Comparison of ENCODE assay signal across 16 cellular contexts in the genomic region with DNA sequence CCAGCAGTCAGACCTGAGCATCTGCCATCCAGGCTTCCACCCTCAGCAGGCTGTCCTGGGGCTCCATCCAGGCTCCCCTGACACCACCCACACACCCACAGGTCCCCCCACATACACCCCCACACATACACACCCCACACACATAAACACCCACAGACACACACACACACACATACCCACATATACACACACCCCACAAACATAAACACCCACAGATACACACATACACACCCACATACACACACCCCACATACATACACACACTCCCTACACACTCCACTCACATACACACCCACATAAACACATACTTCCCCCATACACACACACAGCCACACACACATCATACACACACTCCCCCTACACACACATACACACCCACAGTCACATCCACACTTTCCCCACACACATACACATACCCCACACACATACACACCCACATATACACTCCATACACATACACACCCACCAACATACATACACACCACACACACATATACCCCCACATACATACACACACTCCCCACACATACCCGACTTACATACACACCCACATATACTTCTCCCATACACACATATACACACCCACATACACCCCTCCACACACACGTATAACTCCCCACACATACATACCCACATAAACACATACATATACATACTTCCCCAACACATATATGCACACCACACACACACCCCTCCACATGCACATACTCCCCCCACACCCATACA.
"Had no signal": no experiment of that assay in that cellular context is flagged by ENCODE, and none has a peak within 500 bp of the region (broad histone marks: within the 10 kb centered on the region; RNA-seq: fewer than 3 reads in every experiment).

No MANE protein-coding gene starts in this region.

- H3K36me3 ChIP-seq: cardiac muscle cell, neutrophil, prostate gland had no signal

- H3K9me3 ChIP-seq: neutrophil, prostate gland had no signal

- H3K27ac ChIP-seq: cardiac muscle cell, foreskin keratinocyte, neutrophil, prostate gland had no signal

- H3K4me3 ChIP-seq: cardiac muscle cell, prostate gland had no signal

- DNase-seq: activated CD4-positive, alpha-beta T cell treated with anti-CD3 and anti-CD28 coated beads for 4 hours; activated CD8-positive, alpha-beta memory T cell treated with anti-CD3 and anti-CD28 coated beads, Interleukin-2, amount 50 U/mL, for 4 hours; activated CD8-positive, alpha-beta T cell treated with anti-CD3 and anti-CD28 coated beads for 36 hours; activated naive CD4-positive, alpha-beta T cell; aorta; foreskin keratinocyte; head of caudate nucleus; left colon; mammary epithelial cell; stimulated activated CD4-positive, alpha-beta T cell treated with anti-CD3 and anti-CD28 coated beads, Interleukin-2, amount 100 ng/mL, for 24 hours; stimulated activated naive B cell treated with anti-CD40 and anti-IgM and Interleukin-4, amounts not matched to agents 10 μg/mL and 1 μg/mL and 100 μg/mL, for 72 hours; T-cell had no signal

- ATAC-seq: activated CD8-positive, alpha-beta T cell treated with anti-CD3 and anti-CD28 coated beads for 36 hours; foreskin keratinocyte; left colon; stimulated activated naive B cell treated with anti-CD40 and anti-IgM and Interleukin-4, amounts not matched to agents 10 μg/mL and 1 μg/mL and 100 μg/mL, for 72 hours had no signal

- H3K27me3 ChIP-seq: cardiac muscle cell, foreskin keratinocyte had no signal

- FAIRE-seq: colon had no signal

- H3K4me1 ChIP-seq: foreskin keratinocyte, prostate gland had no signal
